Comparison of ENCODE assay signal across 21 cellular contexts in the genomic region with DNA sequence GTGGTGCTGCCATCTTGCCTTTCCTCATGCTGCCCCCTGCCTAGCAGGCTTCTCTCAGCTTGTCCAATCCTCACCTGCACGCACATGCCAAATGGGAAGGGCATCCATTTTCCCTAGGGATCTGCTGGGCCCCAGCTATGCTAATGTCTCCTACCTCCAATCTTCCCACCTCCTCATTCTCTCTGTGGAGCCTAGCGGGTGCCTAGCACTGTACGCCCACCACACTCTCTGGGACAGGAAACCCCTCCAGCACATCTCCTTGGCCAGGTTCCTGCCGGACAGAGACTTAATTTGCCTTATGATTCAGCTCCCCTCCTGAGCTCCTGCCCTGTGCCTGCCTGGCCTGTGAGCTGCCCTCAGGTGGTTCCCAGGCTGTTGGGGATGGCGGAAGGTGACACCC.
"Had no signal": no experiment of that assay in that cellular context is flagged by ENCODE, and none has a peak within 500 bp of the region (broad histone marks: within the 10 kb centered on the region; RNA-seq: fewer than 3 reads in every experiment).

No MANE protein-coding gene starts in this region.

- DNase-seq: colonic mucosa; effector CD4-positive, alpha-beta T cell; heart left ventricle; hippocampal formation; left colon; left ventricle myocardium superior; mesenchymal stem cell; midbrain; nephron progenitor cell; nucleus accumbens; pancreas; right cardiac atrium; small intestine; stimulated activated CD4-positive, alpha-beta T cell treated with anti-CD3 and anti-CD28 coated beads, Interleukin-12 subunit alpha, Interleukin-12 subunit beta, amount 100 ng/mL, for 4 hours; stimulated activated CD4-positive, alpha-beta T cell treated with anti-CD3 and anti-CD28 coated beads, Interleukin-2, amount 100 ng/mL, for 48 hours; stimulated activated naive CD8-positive, alpha-beta T cell treated with anti-CD3 and anti-CD28 coated beads, Interleukin-15, Interleukin-2, amounts not matched to agents 100 U/mL and 50 U/mL, for 24 hours; tibial artery; upper lobe of left lung had no signal

- H3K27ac Mint-ChIP-seq: nephron progenitor cell, progenitor cell of endocrine pancreas had no signal

- ATAC-seq: esophagus mucosa; heart left ventricle; left colon; left ventricle myocardium superior; pancreas; right cardiac atrium; stimulated activated naive CD8-positive, alpha-beta T cell treated with anti-CD3 and anti-CD28 coated beads, Interleukin-15, Interleukin-2, amounts not matched to agents 100 U/mL and 50 U/mL, for 24 hours had no signal

- H3K9me3 ChIP-seq: colonic mucosa, heart left ventricle, pancreas, tibial artery, upper lobe of left lung, vagina had no signal

- H3K4me3 Mint-ChIP-seq: nephron progenitor cell had no signal

- H3K9me3 Mint-ChIP-seq: nephron progenitor cell had no signal
